In genomic region chr9:127680226-127680625, GRCh38 we compare ENCODE assay signal across 31 cellular contexts. TPM values are rescaled to one million over a fixed set of nuclear protein-coding genes. Genes with fewer than 3 reads are reported as not detected.
"Had no signal": no experiment of that assay in that cellular context is flagged by ENCODE, and none has a peak within 500 bp of the region (broad histone marks: within the 10 kb centered on the region; RNA-seq: fewer than 3 reads in every experiment).

No MANE protein-coding gene starts in this region.

- H3K27ac Mint-ChIP-seq: activated CD4-positive, alpha-beta T cell treated with anti-CD3 and anti-CD28 coated beads for 36 hours; activated T-cell treated with anti-CD3 and anti-CD28 coated beads, Interleukin-2, amount 50 U/mL, for 72 hours; dendritic cell treated with granulocyte-macrophage colony-stimulating factor and Interleukin-4, amounts not matched to agents 40 ng/mL and 50 ng/mL, for 4 days; stimulated activated memory B cell treated with anti-CD40 and anti-IgM and Interleukin-4, amounts not matched to agents 10 μg/mL and 1 μg/mL and 100 μg/mL, for 72 hours; stimulated activated naive CD8-positive, alpha-beta T cell treated with anti-CD3 and anti-CD28 coated beads, Interleukin-15, amount 100 ng/mL, for 72 hours; T-cell; T-helper 2 cell treated with Interferon-gamma antibody and Interleukin-4, amounts not matched to agents 5 μg/mL and 100 μg/mL, for 36 hours had no signal

- H3K9me3 ChIP-seq: body of pancreas, esophagus squamous epithelium, pancreas, psoas muscle, sigmoid colon, thyroid gland, upper lobe of left lung, vagina had no signal

- H3K27me3 Mint-ChIP-seq: activated CD4-positive, alpha-beta T cell treated with anti-CD3 and anti-CD28 coated beads for 36 hours; dendritic cell treated with granulocyte-macrophage colony-stimulating factor and Interleukin-4, amounts not matched to agents 40 ng/mL and 50 ng/mL, for 4 days; naive thymus-derived CD8-positive, alpha-beta T cell; stimulated activated naive CD8-positive, alpha-beta T cell treated with anti-CD3 and anti-CD28 coated beads, Interleukin-15, amount 100 ng/mL, for 72 hours had no signal

- H3K4me3 ChIP-seq: body of pancreas, esophagus squamous epithelium, pancreas, psoas muscle, sigmoid colon, thyroid gland, upper lobe of left lung, vagina had no signal

- H3K4me3 Mint-ChIP-seq: activated CD4-positive, alpha-beta T cell treated with anti-CD3 and anti-CD28 coated beads for 36 hours; activated T-cell treated with anti-CD3 and anti-CD28 coated beads, Interleukin-2, amount 50 U/mL, for 72 hours; dendritic cell treated with granulocyte-macrophage colony-stimulating factor and Interleukin-4, amounts not matched to agents 40 ng/mL and 50 ng/mL, for 4 days; stimulated activated memory B cell treated with anti-CD40 and anti-IgM and Interleukin-4, amounts not matched to agents 10 μg/mL and 1 μg/mL and 100 μg/mL, for 72 hours; stimulated activated naive CD8-positive, alpha-beta T cell treated with anti-CD3 and anti-CD28 coated beads, Interleukin-15, amount 100 ng/mL, for 72 hours; T-cell; T-helper 2 cell treated with Interferon-gamma antibody and Interleukin-4, amounts not matched to agents 5 μg/mL and 100 μg/mL, for 36 hours had no signal

- ATAC-seq: activated CD4-positive, alpha-beta T cell treated with anti-CD3 and anti-CD28 coated beads for 36 hours; activated naive CD4-positive, alpha-beta T cell treated with anti-CD3 and anti-CD28 coated beads, Interleukin-2, amount 50 U/mL, for 72 hours; activated T-cell treated with anti-CD3 and anti-CD28 coated beads, Interleukin-2, amount 50 U/mL, for 72 hours; body of pancreas; left colon; naive thymus-derived CD8-positive, alpha-beta T cell; pancreas; psoas muscle; stimulated activated memory B cell treated with anti-CD40 and anti-IgM and Interleukin-4, amounts not matched to agents 10 μg/mL and 1 μg/mL and 100 μg/mL, for 72 hours; stimulated activated naive CD8-positive, alpha-beta T cell treated with anti-CD3 and anti-CD28 coated beads, Interleukin-15, amount 100 ng/mL, for 72 hours; T-cell had no signal

- DNase-seq: activated CD4-positive, alpha-beta T cell treated with anti-CD3 and anti-CD28 coated beads for 36 hours; activated CD4-positive, CD25-positive, alpha-beta regulatory T cell; activated naive CD4-positive, alpha-beta T cell; activated T-cell treated with anti-CD3 and anti-CD28 coated beads for 4 hours; activated T-cell treated with anti-CD3 and anti-CD28 coated beads, Interleukin-2, amount 50 U/mL, for 72 hours; body of pancreas; central memory CD4-positive, alpha-beta T cell; effector CD4-positive, alpha-beta T cell; esophagus squamous epithelium; foreskin melanocyte; kidney; left colon; mammary epithelial cell; midbrain; naive thymus-derived CD8-positive, alpha-beta T cell; pancreas; psoas muscle; sigmoid colon; small intestine; stimulated activated CD4-positive, alpha-beta T cell treated with anti-CD3 and anti-CD28 coated beads, Interleukin-4, amount 100 ng/mL, for 24 hours; stimulated activated naive CD8-positive, alpha-beta T cell treated with anti-CD3 and anti-CD28 coated beads, Interleukin-15, amount 100 ng/mL, for 72 hours; T-cell; thyroid gland; upper lobe of left lung had no signal

- H3K4me1 Mint-ChIP-seq: activated CD4-positive, alpha-beta T cell treated with anti-CD3 and anti-CD28 coated beads for 36 hours; naive thymus-derived CD8-positive, alpha-beta T cell; stimulated activated memory B cell treated with anti-CD40 and anti-IgM and Interleukin-4, amounts not matched to agents 10 μg/mL and 1 μg/mL and 100 μg/mL, for 72 hours; stimulated activated naive CD8-positive, alpha-beta T cell treated with anti-CD3 and anti-CD28 coated beads, Interleukin-15, amount 100 ng/mL, for 72 hours; T-cell had no signal

- H3K36me3 Mint-ChIP-seq: activated naive CD4-positive, alpha-beta T cell treated with anti-CD3 and anti-CD28 coated beads, Interleukin-2, amount 50 U/mL, for 72 hours; stimulated activated memory B cell treated with anti-CD40 and anti-IgM and Interleukin-4, amounts not matched to agents 10 μg/mL and 1 μg/mL and 100 μg/mL, for 72 hours had no signal

- H3K9me3 Mint-ChIP-seq: activated naive CD4-positive, alpha-beta T cell treated with anti-CD3 and anti-CD28 coated beads, Interleukin-2, amount 50 U/mL, for 72 hours; activated T-cell treated with anti-CD3 and anti-CD28 coated beads, Interleukin-2, amount 50 U/mL, for 72 hours; dendritic cell treated with granulocyte-macrophage colony-stimulating factor and Interleukin-4, amounts not matched to agents 40 ng/mL and 50 ng/mL, for 4 days; naive thymus-derived CD8-positive, alpha-beta T cell; stimulated activated memory B cell treated with anti-CD40 and anti-IgM and Interleukin-4, amounts not matched to agents 10 μg/mL and 1 μg/mL and 100 μg/mL, for 72 hours; stimulated activated naive CD8-positive, alpha-beta T cell treated with anti-CD3 and anti-CD28 coated beads, Interleukin-15, amount 100 ng/mL, for 72 hours; T-cell; T-helper 2 cell treated with Interferon-gamma antibody and Interleukin-4, amounts not matched to agents 5 μg/mL and 100 μg/mL, for 36 hours had no signal

- H3K27ac ChIP-seq: body of pancreas, epithelial cell of prostate, esophagus squamous epithelium, pancreas, psoas muscle, sigmoid colon, thyroid gland, upper lobe of left lung, vagina had no signal

- H3K4me1 ChIP-seq: body of pancreas, esophagus squamous epithelium, pancreas, sigmoid colon, upper lobe of left lung, vagina had no signal

- H3K27me3 ChIP-seq: body of pancreas, esophagus squamous epithelium, pancreas, sigmoid colon, thyroid gland, upper lobe of left lung, vagina had no signal

RNA-seq across cellular contexts. Expression of gene CFAP157, which starts 26.6 kb away (rescaled TPM):
- total RNA-seq: activated CD4-positive, alpha-beta T cell treated with anti-CD3 and anti-CD28 coated beads for 36 hours; activated naive CD4-positive, alpha-beta T cell treated with anti-CD3 and anti-CD28 coated beads, Interleukin-2, amount 50 U/mL, for 72 hours; activated T-cell treated with anti-CD3 and anti-CD28 coated beads, Interleukin-2, amount 50 U/mL, for 72 hours; liver; mammary epithelial cell; sigmoid colon; vagina had no signal
- polyA plus RNA-seq: mammary epithelial cell had no signal

RNA-seq across cellular contexts. Expression of gene TTC16, which starts 35.7 kb away (rescaled TPM):
- total RNA-seq: sigmoid colon had no signal
